16 cellular contexts compared by ENCODE assay signal in the genomic region with DNA sequence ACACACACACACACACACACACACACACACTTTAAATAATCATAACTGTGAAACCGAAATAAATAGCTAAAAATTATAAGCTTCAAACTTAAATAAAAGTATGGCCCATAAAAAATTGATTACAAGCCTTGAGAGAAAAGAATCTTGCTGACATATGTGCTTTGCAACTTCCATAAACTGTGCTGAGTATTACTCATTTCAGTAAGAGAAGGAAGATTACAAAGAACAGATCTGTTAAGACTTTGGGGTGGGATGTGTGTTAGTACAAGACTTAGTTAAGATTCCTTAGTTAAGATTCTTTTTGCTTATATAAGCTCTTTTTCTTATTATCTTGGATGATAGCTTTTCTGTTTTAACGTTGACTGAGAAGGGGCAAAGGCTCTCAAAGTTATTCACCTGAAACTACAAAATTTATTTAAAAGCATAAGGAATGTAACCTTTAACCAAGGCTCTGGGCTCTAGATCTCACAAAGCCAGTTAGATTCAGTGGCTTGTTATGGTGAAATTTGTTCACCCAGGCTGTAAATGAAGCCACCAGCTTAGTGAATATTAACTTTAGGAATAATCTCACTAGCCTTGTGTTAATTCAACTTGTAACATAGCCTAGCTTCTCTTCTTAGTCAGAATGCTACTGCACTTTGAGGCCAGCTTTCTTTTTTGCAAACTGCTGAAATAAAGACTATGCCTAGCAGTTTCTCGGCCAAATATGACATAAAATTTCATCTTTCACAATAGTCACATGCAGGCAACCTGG. TPM values are rescaled to one million over a fixed set of nuclear protein-coding genes. Genes with fewer than 3 reads are reported as not detected.
DNase-seq lines count a peak whose midpoint lies in the region; ATAC-seq and TF ChIP-seq lines count a peak whose summit lies in the region.
"Had no signal": no experiment of that assay in that cellular context is flagged by ENCODE, and none has a peak within 500 bp of the region (broad histone marks: within the 10 kb centered on the region; RNA-seq: fewer than 3 reads in every experiment).

No MANE protein-coding gene starts in this region.

- ATAC-seq in HG03378 (IDR thresholded peaks at IDR 0.05; ENCODE audit: unreplicated experiment) (peak; percentile 57), HG02938 (IDR thresholded peaks at IDR 0.05; ENCODE audit: unreplicated experiment) (no peak), HG02981 (IDR thresholded peaks at IDR 0.05; ENCODE audit: unreplicated experiment) (no peak)
- ATAC-seq: activated naive CD8-positive, alpha-beta T cell treated with anti-CD3 and anti-CD28 coated beads, Interleukin-2, amount 50 U/mL, for 24 hours; upper lobe of right lung had no signal

- peak overlapping the region; percentile 28 for H3K27ac ChIP-seq in epithelial cell of prostate
- H3K27ac ChIP-seq: prostate gland, upper lobe of right lung had no signal

- peaks cover 23% of the 10 kb centered on the region for H3K4me1 Mint-ChIP-seq in nephron
- no peaks in the 10 kb centered on the region for H3K4me1 Mint-ChIP-seq in activated CD4-positive, alpha-beta T cell treated with anti-CD3 and anti-CD28 coated beads, Interleukin-2, amount 10 ng/mL, durations not matched to agents 7 days and 5 days

- peak; percentile 40 for DNase-seq in ELR (ENCODE audit: low read depth)
- DNase-seq in epithelial cell of prostate (ENCODE audit: low read depth, low spot score), result no peak
- DNase-seq in stimulated activated CD4-positive, alpha-beta T cell treated with anti-CD3 and anti-CD28 coated beads, Interleukin-1b, Interleukin-23, amount 100 ng/mL, for 48 hours, result no peak
- DNase-seq in activated CD4-positive, alpha-beta T cell treated with anti-CD3 and anti-CD28 coated beads, Interleukin-2, amount 10 ng/mL, durations not matched to agents 7 days and 5 days, result no peak
- DNase-seq: activated CD4-positive, CD25-positive, alpha-beta regulatory T cell; activated naive CD8-positive, alpha-beta T cell treated with anti-CD3 and anti-CD28 coated beads, Interleukin-2, amount 50 U/mL, for 24 hours; activated T-cell treated with anti-CD3 and anti-CD28 coated beads for 4 hours; BE2C; NCI-H1092 treated with DMSO at 0.1 percent for 48 hours; NCI-H226; upper lobe of right lung had no signal

- H3K27me3 Mint-ChIP-seq in nephron (ENCODE audit: low read depth), result peaks cover 3% of the 10 kb centered on the region
- no peaks in the 10 kb centered on the region for H3K27me3 Mint-ChIP-seq in activated CD4-positive, alpha-beta T cell treated with anti-CD3 and anti-CD28 coated beads, Interleukin-2, amount 10 ng/mL, durations not matched to agents 7 days and 5 days
- H3K27me3 Mint-ChIP-seq: activated naive CD8-positive, alpha-beta T cell treated with anti-CD3 and anti-CD28 coated beads, Interleukin-2, amount 50 U/mL, for 24 hours had no signal

- H3K9me3 Mint-ChIP-seq in nephron, result no peaks in the 10 kb centered on the region
- H3K9me3 Mint-ChIP-seq in activated CD4-positive, alpha-beta T cell treated with anti-CD3 and anti-CD28 coated beads, Interleukin-2, amount 10 ng/mL, durations not matched to agents 7 days and 5 days, result no peaks in the 10 kb centered on the region
- H3K9me3 Mint-ChIP-seq: activated naive CD8-positive, alpha-beta T cell treated with anti-CD3 and anti-CD28 coated beads, Interleukin-2, amount 50 U/mL, for 24 hours had no signal

- peak overlapping the region; percentile 77 to 89 (median 79) for H3K27ac Mint-ChIP-seq in nephron
- no peak overlapping the region for H3K27ac Mint-ChIP-seq in activated CD4-positive, alpha-beta T cell treated with anti-CD3 and anti-CD28 coated beads, Interleukin-2, amount 10 ng/mL, durations not matched to agents 7 days and 5 days
- H3K27ac Mint-ChIP-seq: activated naive CD8-positive, alpha-beta T cell treated with anti-CD3 and anti-CD28 coated beads, Interleukin-2, amount 50 U/mL, for 24 hours had no signal

- no peak overlapping the region for H3K4me3 Mint-ChIP-seq in nephron
- no peak overlapping the region for H3K4me3 Mint-ChIP-seq in activated CD4-positive, alpha-beta T cell treated with anti-CD3 and anti-CD28 coated beads, Interleukin-2, amount 10 ng/mL, durations not matched to agents 7 days and 5 days
- H3K4me3 Mint-ChIP-seq: activated naive CD8-positive, alpha-beta T cell treated with anti-CD3 and anti-CD28 coated beads, Interleukin-2, amount 50 U/mL, for 24 hours had no signal

- POLR2A ChIA-PET in activated CD4-positive, alpha-beta T cell treated with anti-CD3 and anti-CD28 coated beads, Interleukin-2, amount 10 ng/mL, durations not matched to agents 7 days and 5 days (lab: Charles Lee), result no interaction called here

- peaks cover 3% of the 10 kb centered on the region for H3K36me3 Mint-ChIP-seq in nephron (ENCODE audit: low read depth)
- H3K36me3 Mint-ChIP-seq in activated CD4-positive, alpha-beta T cell treated with anti-CD3 and anti-CD28 coated beads, Interleukin-2, amount 10 ng/mL, durations not matched to agents 7 days and 5 days (ENCODE audit: low read depth), result no peaks in the 10 kb centered on the region

- CTCF ChIA-PET in activated CD4-positive, alpha-beta T cell treated with anti-CD3 and anti-CD28 coated beads, Interleukin-2, amount 10 ng/mL, durations not matched to agents 7 days and 5 days (lab: Charles Lee), result interaction anchor here (0.9 kb wide), 1 partner anchor 18 kb away, joined by 3 read pairs; no protein-coding TSS in a partner anchor

- TF ChIP-seq CTCF in nephron (IDR thresholded peaks at IDR 0.05; ENCODE audit: unreplicated experiment in 3 of 3), result no peak

RNA-seq across cellular contexts. Expression of a gene that starts 58.2 kb away (rescaled TPM):
- total RNA-seq in activated CD4-positive, alpha-beta T cell treated with anti-CD3 and anti-CD28 coated beads, Interleukin-2, amount 10 ng/mL, durations not matched to agents 7 days and 5 days, result not detected
